ENCODE assay signal across 15 cellular contexts in the genomic region with DNA sequence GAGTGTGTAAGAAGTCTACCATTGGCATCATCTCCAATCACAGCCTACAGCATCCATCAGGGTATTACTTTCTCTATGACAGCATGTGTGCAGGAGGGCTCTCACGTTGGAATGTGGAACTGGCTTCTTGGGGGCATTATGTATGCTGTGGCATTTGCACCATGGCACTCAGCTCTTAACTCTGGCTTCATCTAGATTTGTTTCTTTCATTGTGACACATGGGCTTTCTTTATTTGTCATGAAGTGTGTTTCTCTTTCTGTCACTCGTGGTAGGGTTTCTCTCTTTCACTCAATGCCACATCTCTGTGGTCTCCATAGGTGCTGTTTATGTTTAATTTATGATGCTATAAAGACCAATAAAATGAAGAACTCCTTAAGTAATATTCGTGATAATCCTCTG.
"Had no signal": no experiment of that assay in that cellular context is flagged by ENCODE, and none has a peak within 500 bp of the region (broad histone marks: within the 10 kb centered on the region; RNA-seq: fewer than 3 reads in every experiment).

No MANE protein-coding gene starts in this region.

- H3K27me3 ChIP-seq: breast epithelium, dorsolateral prefrontal cortex, hepatocyte, transverse colon had no signal

- DNase-seq: activated CD4-positive, CD25-positive, alpha-beta regulatory T cell treated with anti-CD3 and anti-CD28 coated beads, Interleukin-2, amount 50 U/mL, for 72 hours; activated naive CD8-positive, alpha-beta T cell treated with anti-CD3 and anti-CD28 coated beads, Interleukin-2, amount 10 ng/mL, durations not matched to agents 7 days and 5 days; aorta; dorsolateral prefrontal cortex; kidney; left ventricle myocardium superior; mesenchymal stem cell; SHP77 treated with DMSO at 0.1 percent for 48 hours; stimulated activated CD4-positive, alpha-beta T cell treated with anti-CD3 and anti-CD28 coated beads, Interleukin-12 subunit alpha, Interleukin-12 subunit beta, amount 100 ng/mL, for 4 hours; substantia nigra; T-helper 17 cell; transverse colon had no signal

- H3K27me3 Mint-ChIP-seq: activated naive CD8-positive, alpha-beta T cell treated with anti-CD3 and anti-CD28 coated beads, Interleukin-2, amount 10 ng/mL, durations not matched to agents 7 days and 5 days; stimulated activated memory B cell treated with anti-CD40 and anti-IgM and Interleukin-4, amounts not matched to agents 10 μg/mL and 1 μg/mL and 100 μg/mL, for 72 hours; T-helper 17 cell had no signal

- H3K4me3 Mint-ChIP-seq: activated naive CD8-positive, alpha-beta T cell treated with anti-CD3 and anti-CD28 coated beads, Interleukin-2, amount 10 ng/mL, durations not matched to agents 7 days and 5 days; stimulated activated memory B cell treated with anti-CD40 and anti-IgM and Interleukin-4, amounts not matched to agents 10 μg/mL and 1 μg/mL and 100 μg/mL, for 72 hours; T-helper 17 cell had no signal

- ATAC-seq: left ventricle myocardium superior; stimulated activated memory B cell treated with anti-CD40 and anti-IgM and Interleukin-4, amounts not matched to agents 10 μg/mL and 1 μg/mL and 100 μg/mL, for 72 hours; T-helper 17 cell had no signal

- H2AFZ ChIP-seq: hepatocyte had no signal

- H3K4me2 ChIP-seq: hepatocyte had no signal

- H3K36me3 ChIP-seq: breast epithelium, transverse colon had no signal

- H3K9me3 Mint-ChIP-seq: activated naive CD8-positive, alpha-beta T cell treated with anti-CD3 and anti-CD28 coated beads, Interleukin-2, amount 10 ng/mL, durations not matched to agents 7 days and 5 days; stimulated activated memory B cell treated with anti-CD40 and anti-IgM and Interleukin-4, amounts not matched to agents 10 μg/mL and 1 μg/mL and 100 μg/mL, for 72 hours had no signal

- H3K27ac Mint-ChIP-seq: activated naive CD8-positive, alpha-beta T cell treated with anti-CD3 and anti-CD28 coated beads, Interleukin-2, amount 10 ng/mL, durations not matched to agents 7 days and 5 days; stimulated activated memory B cell treated with anti-CD40 and anti-IgM and Interleukin-4, amounts not matched to agents 10 μg/mL and 1 μg/mL and 100 μg/mL, for 72 hours; T-helper 17 cell had no signal

- H3K9me3 ChIP-seq: breast epithelium, transverse colon had no signal

- H3K27ac ChIP-seq: breast epithelium, dorsolateral prefrontal cortex, hepatocyte, transverse colon had no signal

- H3K79me2 ChIP-seq: hepatocyte had no signal

- H3K4me1 Mint-ChIP-seq: stimulated activated memory B cell treated with anti-CD40 and anti-IgM and Interleukin-4, amounts not matched to agents 10 μg/mL and 1 μg/mL and 100 μg/mL, for 72 hours had no signal

- H3K4me1 ChIP-seq: breast epithelium had no signal

- H3K4me3 ChIP-seq: breast epithelium, dorsolateral prefrontal cortex, hepatocyte, transverse colon had no signal
